1 cellular context compared by ENCODE assay signal in the genomic region with DNA sequence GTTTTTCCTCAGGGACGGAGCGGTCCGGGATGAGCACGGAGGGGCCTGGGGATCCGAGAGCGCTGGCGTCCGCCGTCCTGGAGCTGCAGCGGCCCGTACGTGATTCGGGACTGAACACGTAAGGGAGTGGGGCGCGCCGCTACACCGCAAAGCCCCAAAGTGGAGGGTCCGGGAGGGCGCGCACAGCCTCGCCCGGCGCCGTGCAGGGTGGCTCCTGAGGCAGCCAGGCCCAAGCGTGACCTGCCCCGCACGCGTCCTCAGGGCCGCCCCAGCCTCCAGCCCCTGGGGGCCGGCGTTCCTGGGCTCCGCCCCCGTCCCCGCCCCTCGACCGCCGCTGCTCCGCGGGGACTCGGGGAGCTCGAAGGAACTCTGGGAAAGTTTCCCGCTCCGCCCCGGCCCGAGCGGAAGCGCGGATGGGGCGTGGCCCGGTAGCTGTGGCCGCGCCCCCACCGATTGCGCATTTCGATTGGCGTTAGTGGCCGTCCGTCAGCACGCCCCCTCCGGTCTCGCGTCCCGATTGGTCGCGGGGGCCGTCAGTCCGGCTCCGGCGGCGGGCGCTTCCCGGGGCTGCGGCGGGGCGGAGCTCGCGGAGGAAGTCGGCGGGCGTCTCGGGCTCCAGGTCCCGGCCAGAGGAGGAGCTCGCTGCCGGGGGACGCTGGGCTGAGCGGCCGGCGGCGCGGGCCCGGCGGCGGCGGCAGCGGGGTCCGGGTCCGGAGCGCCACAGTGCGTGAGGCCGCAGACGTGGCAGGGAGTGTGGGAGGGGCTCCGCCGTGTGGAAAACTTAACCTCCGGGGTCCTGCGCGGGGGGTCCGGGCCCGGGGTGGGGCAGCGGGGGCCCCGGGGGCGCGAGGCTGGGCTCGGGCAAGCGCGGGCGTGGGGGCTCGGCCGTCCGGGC.
TF ChIP-seq lines count a peak whose summit lies in the region.

TSS of gene ANKRD16 (minus strand) at position 270 of the 895 bp plus-strand sequence. CDS start 539 bp downstream, outside the sequence.
TSS of gene FBH1 (plus strand) at position 620 of the 895 bp plus-strand sequence. CDS start at position 723, 103 bp downstream.

TF ChIP-seq in HepG2, 621 proteins besides CTCF, POLR2A, EP300 and RAD21 (continued from another document and continues in another):
- TF ChIP-seq GMEB1 (CRISPR knock-in tag; IDR thresholded peaks at IDR 0.05; ENCODE audit: borderline replicate concordance) (peak; percentile 91), ZMAT3 (CRISPR knock-in tag; conservative IDR thresholded peaks at IDR 0.05) (peak; percentile 90), STAG1 (CRISPR knock-in tag; IDR thresholded peaks at IDR 0.05) (no peak), MIER2 (CRISPR knock-in tag; IDR thresholded peaks at IDR 0.05) (no peak), ZNF772 (CRISPR knock-in tag; IDR thresholded peaks at IDR 0.05) (0 out of 2 replicates have a peak, but pooled peaks have one; percentile 30), GATA4 (IDR thresholded peaks at IDR 0.05; ENCODE audit: borderline replicate concordance, low read depth) (peak; percentile 56; the same call in 1 of the 2 replicates), KDM4B (CRISPR knock-in tag; IDR thresholded peaks at IDR 0.05) (peak; percentile 74; the same call in 1 of the 2 replicates), ZNF350 (CRISPR knock-in tag; IDR thresholded peaks at IDR 0.05; ENCODE audit: borderline replicate concordance, low read depth) (no peak), RFXAP (CRISPR knock-in tag; IDR thresholded peaks at IDR 0.05; ENCODE audit: borderline replicate concordance) (no peak; the same call in 1 of the 2 replicates), TCF7L2 (IDR thresholded peaks at IDR 0.05; ENCODE audit: low read depth, low read length) (no peak), BHLHE40 (IDR thresholded peaks at IDR 0.05; ENCODE audit: low read length) (peak; percentile 81), ZNF615 (CRISPR knock-in tag; IDR thresholded peaks at IDR 0.05; ENCODE audit: borderline replicate concordance) (no peak), RXRB (CRISPR knock-in tag; IDR thresholded peaks at IDR 0.05; ENCODE audit: borderline replicate concordance) (0 out of 2 replicates have a peak, but pooled peaks have one; percentile 28), RORA (CRISPR knock-in tag; IDR thresholded peaks at IDR 0.05) (no peak), ZNF549 (CRISPR knock-in tag; IDR thresholded peaks at IDR 0.05) (0 out of 2 replicates have a peak, but pooled peaks have one; percentile 26), ATAD3A (CRISPR knock-in tag; IDR thresholded peaks at IDR 0.05) (no peak), ZEB1 (IDR thresholded peaks at IDR 0.05; ENCODE audit: insufficient replicate concordance, low read depth) (no peak), ZNF441 (CRISPR knock-in tag; IDR thresholded peaks at IDR 0.05; ENCODE audit: borderline replicate concordance) (peak; percentile 74; the same call in 1 of the 2 replicates), ATF4 (CRISPR knock-in tag; IDR thresholded peaks at IDR 0.05) (no peak), PRMT3 (CRISPR knock-in tag; IDR thresholded peaks at IDR 0.05; ENCODE audit: borderline replicate concordance, low read depth) (no peak), MEIS2 (CRISPR knock-in tag; IDR thresholded peaks at IDR 0.05) (peak; percentile 15; the same call in 1 of the 2 replicates), ZFAT (CRISPR knock-in tag; conservative IDR thresholded peaks at IDR 0.05) (no peak), REL (CRISPR knock-in tag; conservative IDR thresholded peaks at IDR 0.05) (0 out of 2 replicates have a peak, but pooled peaks have one; percentile 41), MYPOP (CRISPR knock-in tag; IDR thresholded peaks at IDR 0.05) (no peak), RFX1 (IDR thresholded peaks at IDR 0.05) (no peak), LRRFIP1 (CRISPR knock-in tag; conservative IDR thresholded peaks at IDR 0.05) (no peak)
- TF ChIP-seq, protein P1, sequence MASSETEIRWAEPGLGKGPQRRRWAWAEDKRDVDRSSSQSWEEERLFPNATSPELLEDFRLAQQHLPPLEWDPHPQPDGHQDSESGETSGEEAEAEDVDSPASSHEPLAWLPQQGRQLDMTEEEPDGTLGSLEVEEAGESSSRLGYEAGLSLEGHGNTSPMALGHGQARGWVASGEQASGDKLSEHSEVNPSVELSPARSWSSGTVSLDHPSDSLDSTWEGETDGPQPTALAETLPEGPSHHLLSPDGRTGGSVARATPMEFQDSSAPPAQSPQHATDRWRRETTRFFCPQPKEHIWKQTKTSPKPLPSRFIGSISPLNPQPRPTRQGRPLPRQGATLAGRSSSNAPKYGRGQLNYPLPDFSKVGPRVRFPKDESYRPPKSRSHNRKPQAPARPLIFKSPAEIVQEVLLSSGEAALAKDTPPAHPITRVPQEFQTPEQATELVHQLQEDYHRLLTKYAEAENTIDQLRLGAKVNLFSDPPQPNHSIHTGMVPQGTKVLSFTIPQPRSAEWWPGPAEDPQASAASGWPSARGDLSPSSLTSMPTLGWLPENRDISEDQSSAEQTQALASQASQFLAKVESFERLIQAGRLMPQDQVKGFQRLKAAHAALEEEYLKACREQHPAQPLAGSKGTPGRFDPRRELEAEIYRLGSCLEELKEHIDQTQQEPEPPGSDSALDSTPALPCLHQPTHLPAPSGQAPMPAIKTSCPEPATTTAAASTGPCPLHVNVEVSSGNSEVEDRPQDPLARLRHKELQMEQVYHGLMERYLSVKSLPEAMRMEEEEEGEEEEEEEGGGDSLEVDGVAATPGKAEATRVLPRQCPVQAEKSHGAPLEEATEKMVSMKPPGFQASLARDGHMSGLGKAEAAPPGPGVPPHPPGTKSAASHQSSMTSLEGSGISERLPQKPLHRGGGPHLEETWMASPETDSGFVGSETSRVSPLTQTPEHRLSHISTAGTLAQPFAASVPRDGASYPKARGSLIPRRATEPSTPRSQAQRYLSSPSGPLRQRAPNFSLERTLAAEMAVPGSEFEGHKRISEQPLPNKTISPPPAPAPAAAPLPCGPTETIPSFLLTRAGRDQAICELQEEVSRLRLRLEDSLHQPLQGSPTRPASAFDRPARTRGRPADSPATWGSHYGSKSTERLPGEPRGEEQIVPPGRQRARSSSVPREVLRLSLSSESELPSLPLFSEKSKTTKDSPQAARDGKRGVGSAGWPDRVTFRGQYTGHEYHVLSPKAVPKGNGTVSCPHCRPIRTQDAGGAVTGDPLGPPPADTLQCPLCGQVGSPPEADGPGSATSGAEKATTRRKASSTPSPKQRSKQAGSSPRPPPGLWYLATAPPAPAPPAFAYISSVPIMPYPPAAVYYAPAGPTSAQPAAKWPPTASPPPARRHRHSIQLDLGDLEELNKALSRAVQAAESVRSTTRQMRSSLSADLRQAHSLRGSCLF (CRISPR knock-in tag; IDR thresholded peaks at IDR 0.05; ENCODE audit: borderline replicate concordance) = 0 out of 2 replicates have a peak, but pooled peaks have one; percentile 66
- TF ChIP-seq, protein P2, sequence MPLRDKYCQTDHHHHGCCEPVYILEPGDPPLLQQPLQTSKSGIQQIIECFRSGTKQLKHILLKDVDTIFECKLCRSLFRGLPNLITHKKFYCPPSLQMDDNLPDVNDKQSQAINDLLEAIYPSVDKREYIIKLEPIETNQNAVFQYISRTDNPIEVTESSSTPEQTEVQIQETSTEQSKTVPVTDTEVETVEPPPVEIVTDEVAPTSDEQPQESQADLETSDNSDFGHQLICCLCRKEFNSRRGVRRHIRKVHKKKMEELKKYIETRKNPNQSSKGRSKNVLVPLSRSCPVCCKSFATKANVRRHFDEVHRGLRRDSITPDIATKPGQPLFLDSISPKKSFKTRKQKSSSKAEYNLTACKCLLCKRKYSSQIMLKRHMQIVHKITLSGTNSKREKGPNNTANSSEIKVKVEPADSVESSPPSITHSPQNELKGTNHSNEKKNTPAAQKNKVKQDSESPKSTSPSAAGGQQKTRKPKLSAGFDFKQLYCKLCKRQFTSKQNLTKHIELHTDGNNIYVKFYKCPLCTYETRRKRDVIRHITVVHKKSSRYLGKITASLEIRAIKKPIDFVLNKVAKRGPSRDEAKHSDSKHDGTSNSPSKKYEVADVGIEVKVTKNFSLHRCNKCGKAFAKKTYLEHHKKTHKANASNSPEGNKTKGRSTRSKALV (CRISPR knock-in tag; IDR thresholded peaks at IDR 0.05) = peak; percentile 70
- TF ChIP-seq, protein P3, sequence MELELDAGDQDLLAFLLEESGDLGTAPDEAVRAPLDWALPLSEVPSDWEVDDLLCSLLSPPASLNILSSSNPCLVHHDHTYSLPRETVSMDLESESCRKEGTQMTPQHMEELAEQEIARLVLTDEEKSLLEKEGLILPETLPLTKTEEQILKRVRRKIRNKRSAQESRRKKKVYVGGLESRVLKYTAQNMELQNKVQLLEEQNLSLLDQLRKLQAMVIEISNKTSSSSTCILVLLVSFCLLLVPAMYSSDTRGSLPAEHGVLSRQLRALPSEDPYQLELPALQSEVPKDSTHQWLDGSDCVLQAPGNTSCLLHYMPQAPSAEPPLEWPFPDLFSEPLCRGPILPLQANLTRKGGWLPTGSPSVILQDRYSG (CRISPR knock-in tag; IDR thresholded peaks at IDR 0.05) = peak; percentile 39; the same call in 1 of the 2 replicates
- TF ChIP-seq, protein P4, sequence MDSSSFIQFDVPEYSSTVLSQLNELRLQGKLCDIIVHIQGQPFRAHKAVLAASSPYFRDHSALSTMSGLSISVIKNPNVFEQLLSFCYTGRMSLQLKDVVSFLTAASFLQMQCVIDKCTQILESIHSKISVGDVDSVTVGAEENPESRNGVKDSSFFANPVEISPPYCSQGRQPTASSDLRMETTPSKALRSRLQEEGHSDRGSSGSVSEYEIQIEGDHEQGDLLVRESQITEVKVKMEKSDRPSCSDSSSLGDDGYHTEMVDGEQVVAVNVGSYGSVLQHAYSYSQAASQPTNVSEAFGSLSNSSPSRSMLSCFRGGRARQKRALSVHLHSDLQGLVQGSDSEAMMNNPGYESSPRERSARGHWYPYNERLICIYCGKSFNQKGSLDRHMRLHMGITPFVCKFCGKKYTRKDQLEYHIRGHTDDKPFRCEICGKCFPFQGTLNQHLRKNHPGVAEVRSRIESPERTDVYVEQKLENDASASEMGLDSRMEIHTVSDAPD (CRISPR knock-in tag; IDR thresholded peaks at IDR 0.05) = no peak
- TF ChIP-seq, protein P5, sequence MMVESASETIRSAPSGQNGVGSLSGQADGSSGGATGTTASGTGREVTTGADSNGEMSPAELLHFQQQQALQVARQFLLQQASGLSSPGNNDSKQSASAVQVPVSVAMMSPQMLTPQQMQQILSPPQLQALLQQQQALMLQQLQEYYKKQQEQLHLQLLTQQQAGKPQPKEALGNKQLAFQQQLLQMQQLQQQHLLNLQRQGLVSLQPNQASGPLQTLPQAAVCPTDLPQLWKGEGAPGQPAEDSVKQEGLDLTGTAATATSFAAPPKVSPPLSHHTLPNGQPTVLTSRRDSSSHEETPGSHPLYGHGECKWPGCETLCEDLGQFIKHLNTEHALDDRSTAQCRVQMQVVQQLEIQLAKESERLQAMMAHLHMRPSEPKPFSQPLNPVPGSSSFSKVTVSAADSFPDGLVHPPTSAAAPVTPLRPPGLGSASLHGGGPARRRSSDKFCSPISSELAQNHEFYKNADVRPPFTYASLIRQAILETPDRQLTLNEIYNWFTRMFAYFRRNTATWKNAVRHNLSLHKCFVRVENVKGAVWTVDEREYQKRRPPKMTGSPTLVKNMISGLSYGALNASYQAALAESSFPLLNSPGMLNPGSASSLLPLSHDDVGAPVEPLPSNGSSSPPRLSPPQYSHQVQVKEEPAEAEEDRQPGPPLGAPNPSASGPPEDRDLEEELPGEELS (CRISPR knock-in tag; IDR thresholded peaks at IDR 0.05) = peak; percentile 55
- TF ChIP-seq, protein P6, sequence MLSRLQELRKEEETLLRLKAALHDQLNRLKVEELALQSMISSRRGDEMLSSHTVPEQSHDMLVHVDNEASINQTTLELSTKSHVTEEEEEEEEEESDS (CRISPR knock-in tag; IDR thresholded peaks at IDR 0.05; ENCODE audit: borderline replicate concordance) = no peak; the same call in 1 of the 2 replicates
